Comparison of ENCODE assay signal across 20 cellular contexts in the genomic region with DNA sequence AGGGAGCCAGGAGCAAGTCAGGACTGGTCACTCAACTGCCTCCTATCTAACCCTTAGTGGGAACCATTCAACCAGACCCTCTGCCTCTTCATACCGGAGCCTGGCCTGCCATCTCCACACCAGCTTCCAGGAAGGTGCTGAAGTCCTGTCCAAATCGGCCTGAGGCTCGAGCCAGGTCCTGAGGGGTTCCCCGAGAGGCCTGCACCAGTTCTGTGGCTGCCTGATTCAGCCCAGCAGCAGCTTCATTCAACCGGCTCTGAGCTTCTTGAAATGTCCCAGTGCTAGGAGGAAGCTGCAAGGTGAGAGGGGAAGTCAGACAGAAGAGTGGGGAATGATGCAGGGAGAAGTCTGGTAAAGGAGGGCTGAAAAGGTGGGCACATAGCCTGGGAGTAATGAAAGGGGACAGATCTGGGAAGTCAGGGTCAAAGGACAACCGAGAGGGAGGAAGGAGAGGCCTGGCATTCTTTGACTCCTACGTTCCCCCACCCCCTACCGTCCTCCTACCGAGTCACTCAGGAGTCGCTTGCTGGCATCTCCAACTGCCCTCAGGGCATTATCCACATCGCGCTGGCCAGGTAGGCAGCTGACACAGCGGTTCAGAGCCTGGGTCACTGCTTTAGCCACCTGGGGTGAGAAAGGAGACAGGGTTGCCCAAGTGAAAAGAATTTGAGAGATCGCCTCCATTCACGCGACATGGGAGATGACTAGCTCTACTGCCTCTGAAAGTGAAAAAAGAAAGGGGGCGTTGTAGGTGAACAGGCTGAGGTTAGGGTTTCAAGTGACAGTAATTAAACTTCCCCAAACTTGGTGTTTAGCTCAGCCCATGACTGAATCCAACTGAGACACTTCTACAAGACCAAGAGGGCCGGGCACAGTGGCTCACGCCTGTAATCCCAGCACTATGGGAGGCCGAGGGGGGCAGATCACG. TPM values are rescaled to one million over a fixed set of nuclear protein-coding genes. Genes with fewer than 3 reads are reported as not detected.
A peak's percentile ranks its signal among the peaks of the same experiment; 100 is the strongest.
DNase-seq lines count a peak whose midpoint lies in the region; ATAC-seq, FAIRE-seq and TF ChIP-seq lines count a peak whose summit lies in the region.
"Had no signal": no experiment of that assay in that cellular context is flagged by ENCODE, and none has a peak within 500 bp of the region (broad histone marks: within the 10 kb centered on the region; RNA-seq: fewer than 3 reads in every experiment).

No MANE protein-coding gene starts in this region.

- TSS peak; percentile 19 for BruUV-seq in HepG2 (replicated peaks; lab: Mats Ljungman, UMichigan)

- no peak for TF ChIP-seq POLR2A in HepG2 (IDR thresholded peaks at IDR 0.05; ENCODE audit: insufficient read depth in 1 of 2, low read depth in 2 of 2, low read length in 2 of 2)
- TF ChIP-seq POLR2A in right lobe of liver (IDR thresholded peaks at IDR 0.05) = no peak
- TF ChIP-seq POLR2A in gastroesophageal sphincter (IDR thresholded peaks at IDR 0.05) = no peak

- H3K9ac ChIP-seq in HepG2 (ENCODE audit: insufficient read depth, low read depth, low read length) (no peak overlapping the region), MM.1S (ENCODE audit: low read length) (no peak overlapping the region), stomach smooth muscle (ENCODE audit: low read length in 2 of 2) (no peak overlapping the region)

- DNase-seq in HepG2 (ENCODE audit: low spot score) = no peak
- no peak for DNase-seq in right lobe of liver
- peak; percentile 16 for DNase-seq in MM.1S
- DNase-seq in RPMI8226 = no peak
- DNase-seq: activated CD4-positive, alpha-beta T cell treated with anti-CD3 and anti-CD28 coated beads, Interleukin-2, amount 50 U/mL, for 4 hours; activated effector memory CD4-positive, alpha-beta T cell treated with anti-CD3 and anti-CD28 coated beads, Interleukin-2, amount 50 U/mL, for 16 hours; Caco-2; colonic mucosa; gastrocnemius medialis; KBM-7; lower lobe of right lung; naive B cell; NCI-H1048; Peyer's patch; testis had no signal

- no peak for TF ChIP-seq EP300 in HepG2 (IDR thresholded peaks at IDR 0.05; ENCODE audit: low read depth in 2 of 2, low read length in 2 of 2)
- TF ChIP-seq EP300 in HepG2 (CRISPR knock-in tag; IDR thresholded peaks at IDR 0.05; ENCODE audit: borderline replicate concordance) = no peak
- TF ChIP-seq EP300 in gastroesophageal sphincter (IDR thresholded peaks at IDR 0.05) = no peak

- H3K4me1 ChIP-seq in HepG2 (ENCODE audit: insufficient read depth, low read length) (no peaks in the 10 kb centered on the region), right lobe of liver (no peaks in the 10 kb centered on the region), MM.1S (ENCODE audit: low read length) (no peaks in the 10 kb centered on the region), gastroesophageal sphincter (peaks cover 0 to 26% (median 0%) of the 10 kb centered on the region in 3 donors), stomach smooth muscle (ENCODE audit: control insufficient read depth, insufficient read depth, low read length) (no peaks in the 10 kb centered on the region)
- H3K4me1 ChIP-seq: Caco-2, colonic mucosa, gastrocnemius medialis, lower lobe of right lung, Peyer's patch, testis had no signal

- no peaks in the 10 kb centered on the region for H3F3A ChIP-seq in MM.1S (ENCODE audit: insufficient read depth, low read length)

- in situ Hi-C loops in HepG2 (cut with HindIII; ENCODE audit: extremely low pct_ligation_motif_present, low pct_unique_long_range_greater_than_20kb) = no loop called here

- H4K20me1 ChIP-seq in HepG2 (ENCODE audit: insufficient read depth, low read length) (no peaks in the 10 kb centered on the region), MM.1S (ENCODE audit: insufficient read depth, low read length) (no peaks in the 10 kb centered on the region)

- intact Hi-C loops in HepG2 (cut with micrococcal nuclease; ENCODE audit: unreplicated experiment) = no loop called here
- intact Hi-C loops in right lobe of liver (cut with DNase I) = no loop called here

- no peaks in the 10 kb centered on the region for H3K9me2 ChIP-seq in MM.1S (replicated peaks; ENCODE audit: insufficient read depth, low read length)

- CTCF ChIA-PET in HepG2 (lab: Yijun Ruan, JAX; ENCODE audit: low intra/inter-chr PET ratio, low total read pairs) = no interaction called here

- WGBS in HepG2 (ENCODE audit: low lambda C conversion rate) = 98% methylated on average over 21 of the region's 21 CpGs
- 89% methylated on average over 14 of the region's 21 CpGs for WGBS in right lobe of liver (ENCODE audit: insufficient coverage, low coverage, low lambda C conversion rate, missing lambda C conversion rate)
- WGBS in gastroesophageal sphincter (ENCODE audit: low coverage in 1 of 2), 2 donors = 82% methylated on average over 8 of the region's 21 CpGs; no CpG with 5 or more reads in 1 of the 2 donors

- no peaks in the 10 kb centered on the region for H3K27me3 ChIP-seq in HepG2 (ENCODE audit: control insufficient read depth in 1 of 2, insufficient read depth in 2 of 2, low read length in 2 of 2)
- no peaks in the 10 kb centered on the region for H3K27me3 ChIP-seq in right lobe of liver
- H3K27me3 ChIP-seq in MM.1S (replicated peaks; ENCODE audit: insufficient read depth, low read length) = no peaks in the 10 kb centered on the region
- H3K27me3 ChIP-seq in gastroesophageal sphincter = no peaks in the 10 kb centered on the region
- no peaks in the 10 kb centered on the region for H3K27me3 ChIP-seq in stomach smooth muscle (ENCODE audit: control insufficient read depth in 1 of 2, insufficient read depth in 2 of 2, low read length in 2 of 2)
- H3K27me3 ChIP-seq: colonic mucosa, gastrocnemius medialis, Peyer's patch, testis had no signal

- no peak for FAIRE-seq in HepG2 (lab: Jason Lieb, UNC)
- FAIRE-seq: TTC549 had no signal

- H3K36me3 ChIP-seq in HepG2 (replicated peaks in 1 of 2; ENCODE audit: control insufficient read depth in 1 of 2, insufficient read depth in 2 of 2, low read length in 2 of 2) (peaks cover 50 to 89% of the 10 kb centered on the region in 2 experiments), right lobe of liver (peaks cover 45 to 98% (median 76%) of the 10 kb centered on the region in 4 donors), MM.1S (replicated peaks; ENCODE audit: insufficient read depth, low read length) (peaks cover 4% of the 10 kb centered on the region), gastroesophageal sphincter (peaks cover 12 to 100% of the 10 kb centered on the region in 2 donors), stomach smooth muscle (ENCODE audit: control insufficient read depth in 2 of 2, insufficient read depth in 2 of 2, low read length in 2 of 2) (peaks cover 83 to 85% of the 10 kb centered on the region in 2 donors)

- H3K4me3 ChIP-seq in HepG2 (replicated peaks in 1 of 3; ENCODE audit: insufficient read depth in 1 of 3, low read depth in 2 of 3, low read length in 3 of 3) (no peak overlapping the region), right lobe of liver (no peak overlapping the region), MM.1S (ENCODE audit: low read length) (no peak overlapping the region), gastroesophageal sphincter (no peak overlapping the region), stomach smooth muscle (ENCODE audit: low read length in 2 of 2) (no peak overlapping the region)
- H3K4me3 ChIP-seq: colonic mucosa, gastrocnemius medialis, lower lobe of right lung, Peyer's patch, testis had no signal

- H3K27ac ChIP-seq in HepG2 (ENCODE audit: extremely low read length, insufficient read depth, low read length) = no peak overlapping the region
- H3K27ac ChIP-seq in right lobe of liver = no peak overlapping the region
- no peak overlapping the region for H3K27ac ChIP-seq in MM.1S (ENCODE audit: low read length)
- peak overlapping the region in 3 of 4 donors; percentile 34 to 98 (median 97) for H3K27ac ChIP-seq in gastroesophageal sphincter
- peak overlapping the region; percentile 49 for H3K27ac ChIP-seq in stomach smooth muscle (ENCODE audit: low read length)
- H3K27ac ChIP-seq: colonic mucosa, gastrocnemius medialis, lower lobe of right lung, Peyer's patch, testis had no signal

- H2AFZ ChIP-seq in HepG2 (ENCODE audit: low read length) (no peak overlapping the region), MM.1S (ENCODE audit: low read length) (no peak overlapping the region)

- POLR2A ChIA-PET in HepG2 (lab: Yijun Ruan, JAX) = interaction anchor here (0.9 to 1.5 kb wide), 2 partner anchors 47 to 54 kb away, joined by 3 read pairs; a partner anchor contains a TSS

- TF ChIP-seq RAD21 in HepG2 (CRISPR knock-in tag; IDR thresholded peaks at IDR 0.05) = no peak

- H3K9me3 ChIP-seq in HepG2 (ENCODE audit: low read length) (no peaks in the 10 kb centered on the region), right lobe of liver (no peaks in the 10 kb centered on the region), MM.1S (replicated peaks; ENCODE audit: insufficient read depth, low read length) (no peaks in the 10 kb centered on the region), gastroesophageal sphincter (no peaks in the 10 kb centered on the region), stomach smooth muscle (ENCODE audit: control insufficient read depth in 2 of 2, low read length in 2 of 2) (no peaks in the 10 kb centered on the region)
- H3K9me3 ChIP-seq: Caco-2, colonic mucosa, gastrocnemius medialis, lower lobe of right lung, Peyer's patch, testis had no signal

- no peak overlapping the region for H3K4me2 ChIP-seq in HepG2 (ENCODE audit: low read depth, low read length)
- no peak overlapping the region for H3K4me2 ChIP-seq in MM.1S (ENCODE audit: low read depth, low read length)

- H3K79me2 ChIP-seq in HepG2 (ENCODE audit: insufficient read depth, low read length) (no peaks in the 10 kb centered on the region), MM.1S (ENCODE audit: low read length) (no peaks in the 10 kb centered on the region)

- ATAC-seq in HepG2 (no peak), right lobe of liver (no peak), gastroesophageal sphincter (no peak), GM18873 (IDR thresholded peaks at IDR 0.05; ENCODE audit: low FRiP score, unreplicated experiment) (no peak), HG03520 (IDR thresholded peaks at IDR 0.05; ENCODE audit: unreplicated experiment) (no peak)
- ATAC-seq: gastrocnemius medialis, lower lobe of right lung had no signal

- TF ChIP-seq CTCF in HepG2 (CRISPR knock-in tag; IDR thresholded peaks at IDR 0.05) = no peak
- TF ChIP-seq CTCF in right lobe of liver (IDR thresholded peaks at IDR 0.05) = no peak
- TF ChIP-seq CTCF in MM.1S (IDR thresholded peaks at IDR 0.05; ENCODE audit: low read length) = no peak
- TF ChIP-seq CTCF in gastroesophageal sphincter (IDR thresholded peaks at IDR 0.05) = no peak

RNA-seq across cellular contexts. Expression of a gene that starts 20.2 kb away (rescaled TPM):
- total RNA-seq in HepG2 (2016; rRNA removed; fragmentation: Illumina TruSeq; extraction: Trizol) (51.8 and 53.7 TPM in 2 replicates), right lobe of liver (100 to 1,000 TPM; 103 to 168 (median 128) TPM), gastroesophageal sphincter (1,000 to 10,000 TPM in 3 of 4 donors, 100 to 1,000 TPM in 1; 888 to 1,583 (median 1,047) TPM)
- 5.4 and 5.6 TPM in 2 replicates for total RNA-seq in HepG2 (2016; cell fraction: cytosol; rRNA removed; fragmentation: Illumina TruSeq; extraction: Trizol; ENCODE audit: low read depth)
- 48.7 and 53.6 TPM in 2 replicates for total RNA-seq in HepG2 (2016; cell fraction: insoluble cytoplasmic fraction; rRNA removed; fragmentation: Illumina TruSeq; extraction: Trizol)
- total RNA-seq in HepG2 (2016; cell fraction: membrane; rRNA removed; fragmentation: Illumina TruSeq; extraction: Trizol) = 16.4 and 17.1 TPM in 2 replicates
- 44.1 and 46.3 TPM in 2 replicates for total RNA-seq in HepG2 (2016; cell fraction: nucleus; rRNA removed; fragmentation: Illumina TruSeq; extraction: Trizol)
- polyA plus RNA-seq in HepG2 (2011; rRNA removed) = 35.2 and 52.6 TPM in 2 replicates
- polyA plus RNA-seq in HepG2 (2011; cell fraction: cytosol; rRNA removed) = 26.4 and 37.0 TPM in 2 replicates
- 60.2 and 61.4 TPM in 2 replicates for polyA plus RNA-seq in HepG2 (2011; cell fraction: nucleus; rRNA removed)
- polyA plus RNA-seq in HepG2 (2012) = 37.0 and 57.6 TPM in 2 replicates
- polyA plus RNA-seq in HepG2 (2016; cell fraction: cytosol; fragmentation: Illumina TruSeq; extraction: Trizol; ENCODE audit: low read depth) = 3.2 and 3.6 TPM in 2 replicates
- 38.8 and 63.9 TPM in 2 replicates for polyA plus RNA-seq in HepG2 (2016; cell fraction: insoluble cytoplasmic fraction; fragmentation: Illumina TruSeq; extraction: Trizol; ENCODE audit: low read depth)
- 5.7 and 8.6 TPM in 2 replicates for polyA plus RNA-seq in HepG2 (2016; cell fraction: membrane; fragmentation: Illumina TruSeq; extraction: Trizol; ENCODE audit: low read depth)
- polyA plus RNA-seq in HepG2 (2016; cell fraction: nucleus; fragmentation: Illumina TruSeq; extraction: Trizol; ENCODE audit: insufficient read depth, low read depth) = 55.3 and 65.8 TPM in 2 replicates
- 166 and 414 TPM in 2 replicates for polyA minus RNA-seq in HepG2 (2011; rRNA and poly(A)+ RNA removed; ENCODE audit: low replicate concordance)
- 120 and 167 TPM in 2 replicates for polyA minus RNA-seq in HepG2 (2011; cell fraction: cytosol; rRNA and poly(A)+ RNA removed)
- polyA minus RNA-seq in HepG2 (2011; cell fraction: nucleus; rRNA and poly(A)+ RNA removed) = 38.1 and 53.7 TPM in 2 replicates

RNA-seq across cellular contexts. Expression of a gene that starts 20.7 kb away (rescaled TPM):
- total RNA-seq in HepG2 (2016; rRNA removed; fragmentation: Illumina TruSeq; extraction: Trizol) = 32.2 and 34.2 TPM in 2 replicates
- 16.4 and 24.8 TPM in 2 replicates for total RNA-seq in HepG2 (2016; cell fraction: cytosol; rRNA removed; fragmentation: Illumina TruSeq; extraction: Trizol; ENCODE audit: low read depth)
- 35.0 and 35.4 TPM in 2 replicates for total RNA-seq in HepG2 (2016; cell fraction: insoluble cytoplasmic fraction; rRNA removed; fragmentation: Illumina TruSeq; extraction: Trizol)
- total RNA-seq in HepG2 (2016; cell fraction: membrane; rRNA removed; fragmentation: Illumina TruSeq; extraction: Trizol) = 29.8 and 43.4 TPM in 2 replicates
- total RNA-seq in HepG2 (2016; cell fraction: nucleus; rRNA removed; fragmentation: Illumina TruSeq; extraction: Trizol) = 19.0 and 22.6 TPM in 2 replicates
- polyA plus RNA-seq in HepG2 (2011; rRNA removed) = 11.1 and 13.5 TPM in 2 replicates
- polyA plus RNA-seq in HepG2 (2011; cell fraction: cytosol; rRNA removed) = 12.6 and 15.2 TPM in 2 replicates
- polyA plus RNA-seq in HepG2 (2011; cell fraction: nucleus; rRNA removed) = 15.5 and 16.6 TPM in 2 replicates
- 12.3 and 13.3 TPM in 2 replicates for polyA plus RNA-seq in HepG2 (2012)
- 16.3 and 25.4 TPM in 2 replicates for polyA plus RNA-seq in HepG2 (2016; cell fraction: cytosol; fragmentation: Illumina TruSeq; extraction: Trizol; ENCODE audit: low read depth)
- 29.0 and 30.9 TPM in 2 replicates for polyA plus RNA-seq in HepG2 (2016; cell fraction: insoluble cytoplasmic fraction; fragmentation: Illumina TruSeq; extraction: Trizol; ENCODE audit: low read depth)
- polyA plus RNA-seq in HepG2 (2016; cell fraction: membrane; fragmentation: Illumina TruSeq; extraction: Trizol; ENCODE audit: low read depth) = 26.7 and 33.7 TPM in 2 replicates
- 27.3 and 30.5 TPM in 2 replicates for polyA plus RNA-seq in HepG2 (2016; cell fraction: nucleus; fragmentation: Illumina TruSeq; extraction: Trizol; ENCODE audit: insufficient read depth, low read depth)
- 14.5 and 21.8 TPM in 2 replicates for polyA minus RNA-seq in HepG2 (2011; rRNA and poly(A)+ RNA removed; ENCODE audit: low replicate concordance)
- 5.1 and 6.9 TPM in 2 replicates for polyA minus RNA-seq in HepG2 (2011; cell fraction: cytosol; rRNA and poly(A)+ RNA removed)
- polyA minus RNA-seq in HepG2 (2011; cell fraction: nucleus; rRNA and poly(A)+ RNA removed) = 9.9 and 11.1 TPM in 2 replicates
- total RNA-seq in right lobe of liver = 10 to 100 TPM; 12.1 to 35.2 (median 17.8) TPM
- 100 to 1,000 TPM in 1 of 4 donors, 10 to 100 TPM in 3; 75.0 to 104 (median 83.7) TPM for total RNA-seq in gastroesophageal sphincter

RNA-seq across cellular contexts. Expression of a gene that starts 22.0 kb away (rescaled TPM):
- total RNA-seq in HepG2 (2016; rRNA removed; fragmentation: Illumina TruSeq; extraction: Trizol) = 0.20 and 3.1 TPM in 2 replicates
- 0.61 and 0.71 TPM in 2 replicates for total RNA-seq in HepG2 (2016; cell fraction: cytosol; rRNA removed; fragmentation: Illumina TruSeq; extraction: Trizol; ENCODE audit: low read depth)
- 0.25 and 3.2 TPM in 2 replicates for total RNA-seq in HepG2 (2016; cell fraction: insoluble cytoplasmic fraction; rRNA removed; fragmentation: Illumina TruSeq; extraction: Trizol)
- total RNA-seq in HepG2 (2016; cell fraction: membrane; rRNA removed; fragmentation: Illumina TruSeq; extraction: Trizol) = 0.28 and 0.31 TPM in 2 replicates
- 2.5 and 3.7 TPM in 2 replicates for total RNA-seq in HepG2 (2016; cell fraction: nucleus; rRNA removed; fragmentation: Illumina TruSeq; extraction: Trizol)
- polyA plus RNA-seq in HepG2 (2011; rRNA removed) = 10.7 and 11.4 TPM in 2 replicates
- polyA plus RNA-seq in HepG2 (2011; cell fraction: cytosol; rRNA removed) = 1.2 and 1.3 TPM in 2 replicates
- polyA plus RNA-seq in HepG2 (2011; cell fraction: nucleus; rRNA removed) = 178 and 189 TPM in 2 replicates
- 21.8 and 22.6 TPM in 2 replicates for polyA plus RNA-seq in HepG2 (2012)
- polyA plus RNA-seq in HepG2 (2016; cell fraction: cytosol; fragmentation: Illumina TruSeq; extraction: Trizol; ENCODE audit: low read depth) = 0.17 and 0.26 TPM in 2 replicates
- 0.66 TPM in 2 replicates for polyA plus RNA-seq in HepG2 (2016; cell fraction: insoluble cytoplasmic fraction; fragmentation: Illumina TruSeq; extraction: Trizol; ENCODE audit: low read depth)
- polyA plus RNA-seq in HepG2 (2016; cell fraction: membrane; fragmentation: Illumina TruSeq; extraction: Trizol; ENCODE audit: low read depth) = 0.22 and 0.23 TPM in 2 replicates
- polyA plus RNA-seq in HepG2 (2016; cell fraction: nucleus; fragmentation: Illumina TruSeq; extraction: Trizol; ENCODE audit: insufficient read depth, low read depth) = 23.2 and 23.6 TPM in 2 replicates
- polyA minus RNA-seq in HepG2 (2011; rRNA and poly(A)+ RNA removed; ENCODE audit: low replicate concordance) = 1.2 and 49.0 TPM in 2 replicates
- polyA minus RNA-seq in HepG2 (2011; cell fraction: cytosol; rRNA and poly(A)+ RNA removed) = 0.97 and 1.4 TPM in 2 replicates
- 8.1 and 10.1 TPM in 2 replicates for polyA minus RNA-seq in HepG2 (2011; cell fraction: nucleus; rRNA and poly(A)+ RNA removed)
- 10 to 100 TPM in 4 of 6 experiments, 1 to 10 TPM in 2; 4.7 to 23.3 (median 12.4) TPM for total RNA-seq in right lobe of liver
- over 10,000 TPM in 3 of 4 donors, 1,000 to 10,000 TPM in 1; 7,572 to 13,568 (median 12,084) TPM for total RNA-seq in gastroesophageal sphincter

RNA-seq across cellular contexts. Expression of a gene that starts 37.3 kb away (rescaled TPM):
- total RNA-seq in HepG2 (2016; rRNA removed; fragmentation: Illumina TruSeq; extraction: Trizol) (24.4 and 37.5 TPM in 2 replicates), right lobe of liver (10 to 100 TPM; 29.5 to 53.7 (median 35.2) TPM), gastroesophageal sphincter (10 to 100 TPM; 35.3 to 81.1 (median 54.3) TPM)
- 11.1 and 11.7 TPM in 2 replicates for total RNA-seq in HepG2 (2016; cell fraction: cytosol; rRNA removed; fragmentation: Illumina TruSeq; extraction: Trizol; ENCODE audit: low read depth)
- total RNA-seq in HepG2 (2016; cell fraction: insoluble cytoplasmic fraction; rRNA removed; fragmentation: Illumina TruSeq; extraction: Trizol) = 21.2 and 40.4 TPM in 2 replicates
- 27.6 and 27.8 TPM in 2 replicates for total RNA-seq in HepG2 (2016; cell fraction: membrane; rRNA removed; fragmentation: Illumina TruSeq; extraction: Trizol)
- total RNA-seq in HepG2 (2016; cell fraction: nucleus; rRNA removed; fragmentation: Illumina TruSeq; extraction: Trizol) = 70.2 and 71.7 TPM in 2 replicates
- polyA plus RNA-seq in HepG2 (2011; rRNA removed) = 86.1 and 96.9 TPM in 2 replicates
- 54.1 and 58.1 TPM in 2 replicates for polyA plus RNA-seq in HepG2 (2011; cell fraction: cytosol; rRNA removed)
- 385 and 395 TPM in 2 replicates for polyA plus RNA-seq in HepG2 (2011; cell fraction: nucleus; rRNA removed)
- polyA plus RNA-seq in HepG2 (2012) = 50.0 and 65.4 TPM in 2 replicates
- 10.5 and 11.2 TPM in 2 replicates for polyA plus RNA-seq in HepG2 (2016; cell fraction: cytosol; fragmentation: Illumina TruSeq; extraction: Trizol; ENCODE audit: low read depth)
- 21.6 and 24.7 TPM in 2 replicates for polyA plus RNA-seq in HepG2 (2016; cell fraction: insoluble cytoplasmic fraction; fragmentation: Illumina TruSeq; extraction: Trizol; ENCODE audit: low read depth)
- 23.2 and 23.4 TPM in 2 replicates for polyA plus RNA-seq in HepG2 (2016; cell fraction: membrane; fragmentation: Illumina TruSeq; extraction: Trizol; ENCODE audit: low read depth)
- 145 and 166 TPM in 2 replicates for polyA plus RNA-seq in HepG2 (2016; cell fraction: nucleus; fragmentation: Illumina TruSeq; extraction: Trizol; ENCODE audit: insufficient read depth, low read depth)
- polyA minus RNA-seq in HepG2 (2011; rRNA and poly(A)+ RNA removed; ENCODE audit: low replicate concordance) = 62.6 and 136 TPM in 2 replicates
- 24.7 and 24.9 TPM in 2 replicates for polyA minus RNA-seq in HepG2 (2011; cell fraction: cytosol; rRNA and poly(A)+ RNA removed)
- 155 and 168 TPM in 2 replicates for polyA minus RNA-seq in HepG2 (2011; cell fraction: nucleus; rRNA and poly(A)+ RNA removed)

RNA-seq across cellular contexts. Expression of a gene that starts 37.3 kb away (rescaled TPM):
- total RNA-seq in HepG2 (2016; rRNA removed; fragmentation: Illumina TruSeq; extraction: Trizol) (12.6 and 12.7 TPM in 2 replicates), right lobe of liver (10 to 100 TPM in 5 of 6 experiments, 1 to 10 TPM in 1; 9.5 to 13.0 (median 11.4) TPM), gastroesophageal sphincter (10 to 100 TPM; 19.7 to 34.4 (median 23.4) TPM)
- total RNA-seq in HepG2 (2016; cell fraction: cytosol; rRNA removed; fragmentation: Illumina TruSeq; extraction: Trizol; ENCODE audit: low read depth) = 1.6 and 1.9 TPM in 2 replicates
- 10.9 and 13.5 TPM in 2 replicates for total RNA-seq in HepG2 (2016; cell fraction: insoluble cytoplasmic fraction; rRNA removed; fragmentation: Illumina TruSeq; extraction: Trizol)
- 7.5 and 7.7 TPM in 2 replicates for total RNA-seq in HepG2 (2016; cell fraction: membrane; rRNA removed; fragmentation: Illumina TruSeq; extraction: Trizol)
- total RNA-seq in HepG2 (2016; cell fraction: nucleus; rRNA removed; fragmentation: Illumina TruSeq; extraction: Trizol) = 9.8 and 10.7 TPM in 2 replicates
- 18.7 and 21.0 TPM in 2 replicates for polyA plus RNA-seq in HepG2 (2011; rRNA removed)
- polyA plus RNA-seq in HepG2 (2011; cell fraction: cytosol; rRNA removed) = 13.4 and 13.5 TPM in 2 replicates
- polyA plus RNA-seq in HepG2 (2011; cell fraction: nucleus; rRNA removed) = 31.7 and 33.0 TPM in 2 replicates
- polyA plus RNA-seq in HepG2 (2012) = 10.9 TPM in 2 replicates
- 3.5 and 3.8 TPM in 2 replicates for polyA plus RNA-seq in HepG2 (2016; cell fraction: cytosol; fragmentation: Illumina TruSeq; extraction: Trizol; ENCODE audit: low read depth)
- 9.5 and 11.3 TPM in 2 replicates for polyA plus RNA-seq in HepG2 (2016; cell fraction: insoluble cytoplasmic fraction; fragmentation: Illumina TruSeq; extraction: Trizol; ENCODE audit: low read depth)
- polyA plus RNA-seq in HepG2 (2016; cell fraction: membrane; fragmentation: Illumina TruSeq; extraction: Trizol; ENCODE audit: low read depth) = 5.6 TPM in 2 replicates
- polyA plus RNA-seq in HepG2 (2016; cell fraction: nucleus; fragmentation: Illumina TruSeq; extraction: Trizol; ENCODE audit: insufficient read depth, low read depth) = 14.0 and 14.1 TPM in 2 replicates
- polyA minus RNA-seq in HepG2 (2011; rRNA and poly(A)+ RNA removed; ENCODE audit: low replicate concordance) = 32.1 and 35.8 TPM in 2 replicates
- 8.6 and 10.3 TPM in 2 replicates for polyA minus RNA-seq in HepG2 (2011; cell fraction: cytosol; rRNA and poly(A)+ RNA removed)
- 13.1 and 16.8 TPM in 2 replicates for polyA minus RNA-seq in HepG2 (2011; cell fraction: nucleus; rRNA and poly(A)+ RNA removed)

Comparison
In these comparisons a context has a peak if more than half of its experiments do, and no peak if none do; other contexts are left out.
1. H3K27ac ChIP-seq: peak in gastroesophageal sphincter (3 of 4) and stomach smooth muscle (single experiment); none in HepG2 (single experiment), right lobe of liver (0 of 3) and MM.1S (single experiment).
2. RNA of a gene that starts 20.2 kb away (total RNA-seq): 888 to 1,583 TPM in gastroesophageal sphincter; 103 to 168 TPM in right lobe of liver and 5.4 to 53.7 TPM in HepG2; every median in the first group is over 4 times any median in the second.
3. RNA of a gene that starts 22.0 kb away (total RNA-seq): 7,572 to 13,568 TPM in gastroesophageal sphincter; 4.7 to 23.3 TPM in right lobe of liver and 0.20 to 3.7 TPM in HepG2; every median in the first group is over 100 times any median in the second.